ENCODE assay signal across 25 cellular contexts in genomic region chr4:5787311-5787710, GRCh38.
"Had no signal": no experiment of that assay in that cellular context is flagged by ENCODE, and none has a peak within 500 bp of the region (broad histone marks: within the 10 kb centered on the region; RNA-seq: fewer than 3 reads in every experiment).

No MANE protein-coding gene starts in this region.

- H3K27me3 Mint-ChIP-seq: activated B cell treated with CpG ODN at 0.5 μM for 24 hours; activated CD4-positive, alpha-beta T cell treated with anti-CD3 and anti-CD28 coated beads, Interleukin-2, amount 10 ng/mL, durations not matched to agents 24 days and 14 days; activated naive CD8-positive, alpha-beta T cell treated with anti-CD3 and anti-CD28 coated beads, Interleukin-2, amount 50 U/mL, for 24 hours; activated T-cell treated with anti-CD3 and anti-CD28 coated beads, Interleukin-2, amount 50 U/mL, for 24 hours had no signal

- H3K9me3 ChIP-seq: ascending aorta, body of pancreas, MG63 had no signal

- H3K4me1 Mint-ChIP-seq: activated B cell treated with CpG ODN at 0.5 μM for 24 hours; activated CD4-positive, alpha-beta T cell treated with anti-CD3 and anti-CD28 coated beads, Interleukin-2, amount 10 ng/mL, durations not matched to agents 24 days and 14 days; activated naive CD8-positive, alpha-beta T cell treated with anti-CD3 and anti-CD28 coated beads, Interleukin-2, amount 50 U/mL, for 24 hours had no signal

- ATAC-seq: activated naive CD4-positive, alpha-beta T cell treated with anti-CD3 and anti-CD28 coated beads, Interleukin-2, amount 50 U/mL, for 72 hours; activated naive CD8-positive, alpha-beta T cell treated with anti-CD3 and anti-CD28 coated beads, Interleukin-2, amount 50 U/mL, for 24 hours; body of pancreas; PC-3 had no signal

- H3K36me3 Mint-ChIP-seq: activated naive CD4-positive, alpha-beta T cell treated with anti-CD3 and anti-CD28 coated beads, Interleukin-2, amount 50 U/mL, for 72 hours had no signal

- H3K27ac Mint-ChIP-seq: activated B cell treated with CpG ODN at 0.5 μM for 24 hours; activated CD4-positive, alpha-beta T cell treated with anti-CD3 and anti-CD28 coated beads, Interleukin-2, amount 10 ng/mL, durations not matched to agents 24 days and 14 days; activated naive CD8-positive, alpha-beta T cell treated with anti-CD3 and anti-CD28 coated beads, Interleukin-2, amount 50 U/mL, for 24 hours; activated T-cell treated with anti-CD3 and anti-CD28 coated beads, Interleukin-2, amount 50 U/mL, for 24 hours; activated T-helper 1 cell treated with anti-CD3 and anti-CD28 coated beads, Interleukin-12 subunit alpha, Interleukin-12 subunit beta, Interleukin-2, Interleukin-4 antibody, amounts not matched to agents 30 ng/mL and 10 ng/mL and 1 ng/mL, durations not matched to agents 14 hours and 24 hours and 36 hours; T-helper 1 cell treated with Interleukin-12 subunit alpha and Interleukin-12 subunit beta and Interleukin-4 antibody, amounts not matched to agents 30 μg/mL and 1 μg/mL, for 36 hours had no signal

- H3K4me3 ChIP-seq: ascending aorta, body of pancreas, MG63 had no signal

- H3K27me3 ChIP-seq: ascending aorta, body of pancreas, MG63 had no signal

- H3K9me3 Mint-ChIP-seq: activated CD4-positive, alpha-beta T cell treated with anti-CD3 and anti-CD28 coated beads, Interleukin-2, amount 10 ng/mL, durations not matched to agents 24 days and 14 days; activated naive CD4-positive, alpha-beta T cell treated with anti-CD3 and anti-CD28 coated beads, Interleukin-2, amount 50 U/mL, for 72 hours; activated naive CD8-positive, alpha-beta T cell treated with anti-CD3 and anti-CD28 coated beads, Interleukin-2, amount 50 U/mL, for 24 hours; activated T-cell treated with anti-CD3 and anti-CD28 coated beads, Interleukin-2, amount 50 U/mL, for 24 hours; activated T-helper 1 cell treated with anti-CD3 and anti-CD28 coated beads, Interleukin-12 subunit alpha, Interleukin-12 subunit beta, Interleukin-2, Interleukin-4 antibody, amounts not matched to agents 30 ng/mL and 10 ng/mL and 1 ng/mL, durations not matched to agents 14 hours and 24 hours and 36 hours; T-helper 1 cell treated with Interleukin-12 subunit alpha and Interleukin-12 subunit beta and Interleukin-4 antibody, amounts not matched to agents 30 μg/mL and 1 μg/mL, for 36 hours had no signal

- DNase-seq: activated B cell treated with CpG ODN at 0.5 μM for 24 hours; activated CD4-positive, alpha-beta T cell treated with anti-CD3 and anti-CD28 coated beads for 1 hour; activated CD4-positive, alpha-beta T cell treated with anti-CD3 and anti-CD28 coated beads, Interleukin-2, amount 10 ng/mL, durations not matched to agents 24 days and 14 days; activated CD4-positive, alpha-beta T cell treated with anti-CD3 and anti-CD28 coated beads, Interleukin-2, amount 50 U/mL, for 48 hours; activated effector memory CD4-positive, alpha-beta T cell treated with anti-CD3 and anti-CD28 coated beads, Interleukin-2, amount 50 U/mL, for 16 hours; activated naive CD4-positive, alpha-beta T cell treated with Interleukin-2 at 50 U/mL for 16 hours; activated naive CD8-positive, alpha-beta T cell treated with anti-CD3 and anti-CD28 coated beads, Interleukin-2, amount 50 U/mL, for 24 hours; activated T-cell treated with anti-CD3 and anti-CD28 coated beads, Interleukin-2, amount 50 U/mL, for 24 hours; amniotic stem cell; body of pancreas; MG63; MV-4-11; NCI-H1092 treated with DMSO at 0.1 percent for 48 hours; NCI-H1417 treated with DMSO at 0.1 percent for 48 hours; NCI-H1694; NCI-H2029; NCI-H345; NCI-H510A; NCI-H526 treated with DMSO at 0.1 percent for 48 hours; PC-3; SHP77 treated with DMSO at 0.1 percent for 48 hours had no signal

- H3K4me3 Mint-ChIP-seq: activated B cell treated with CpG ODN at 0.5 μM for 24 hours; activated CD4-positive, alpha-beta T cell treated with anti-CD3 and anti-CD28 coated beads, Interleukin-2, amount 10 ng/mL, durations not matched to agents 24 days and 14 days; activated naive CD8-positive, alpha-beta T cell treated with anti-CD3 and anti-CD28 coated beads, Interleukin-2, amount 50 U/mL, for 24 hours; activated T-cell treated with anti-CD3 and anti-CD28 coated beads, Interleukin-2, amount 50 U/mL, for 24 hours; activated T-helper 1 cell treated with anti-CD3 and anti-CD28 coated beads, Interleukin-12 subunit alpha, Interleukin-12 subunit beta, Interleukin-2, Interleukin-4 antibody, amounts not matched to agents 30 ng/mL and 10 ng/mL and 1 ng/mL, durations not matched to agents 14 hours and 24 hours and 36 hours; T-helper 1 cell treated with Interleukin-12 subunit alpha and Interleukin-12 subunit beta and Interleukin-4 antibody, amounts not matched to agents 30 μg/mL and 1 μg/mL, for 36 hours had no signal
